ENCODE assay signal across 14 cellular contexts in genomic region chr20:50447102-50447804, GRCh38.
"Had no signal": no experiment of that assay in that cellular context is flagged by ENCODE, and none has a peak within 500 bp of the region (broad histone marks: within the 10 kb centered on the region; RNA-seq: fewer than 3 reads in every experiment).

No MANE protein-coding gene starts in this region.

- H3K9me3 ChIP-seq: adrenal gland, tibial nerve had no signal

- H3K27ac Mint-ChIP-seq: activated B cell treated with CpG ODN at 0.5 μM for 24 hours; activated CD4-positive, alpha-beta T cell treated with anti-CD3 and anti-CD28 coated beads, Interleukin-2, amount 10 ng/mL, durations not matched to agents 24 days and 14 days; activated naive CD4-positive, alpha-beta T cell treated with anti-CD3 and anti-CD28 coated beads for 36 hours; nephron; T-helper 1 cell treated with Interleukin-12 subunit alpha and Interleukin-12 subunit beta and Interleukin-4 antibody, amounts not matched to agents 30 μg/mL and 1 μg/mL, for 36 hours had no signal

- H3K27me3 ChIP-seq: adrenal gland, tibial nerve had no signal

- H3K4me3 ChIP-seq: adrenal gland, tibial nerve had no signal

- DNase-seq: activated B cell treated with CpG ODN at 0.5 μM for 24 hours; activated CD4-positive, alpha-beta T cell treated with anti-CD3 and anti-CD28 coated beads, Interleukin-2, amount 10 ng/mL, durations not matched to agents 24 days and 14 days; activated naive CD4-positive, alpha-beta T cell treated with anti-CD3 and anti-CD28 coated beads for 36 hours; adrenal gland; effector memory CD8-positive, alpha-beta T cell; erythroblast; hypothalamus; kidney glomerular epithelial cell; stimulated activated CD4-positive, alpha-beta T cell treated with anti-CD3 and anti-CD28 coated beads, Interleukin-4, amount 100 ng/mL, for 4 hours had no signal

- H3K4me3 Mint-ChIP-seq: activated B cell treated with CpG ODN at 0.5 μM for 24 hours; activated CD4-positive, alpha-beta T cell treated with anti-CD3 and anti-CD28 coated beads, Interleukin-2, amount 10 ng/mL, durations not matched to agents 24 days and 14 days; activated naive CD4-positive, alpha-beta T cell treated with anti-CD3 and anti-CD28 coated beads for 36 hours; brain; central memory CD8-positive, alpha-beta T cell; effector memory CD8-positive, alpha-beta T cell; nephron; T-helper 1 cell treated with Interleukin-12 subunit alpha and Interleukin-12 subunit beta and Interleukin-4 antibody, amounts not matched to agents 30 μg/mL and 1 μg/mL, for 36 hours had no signal

- H3K36me3 ChIP-seq: adrenal gland, tibial nerve had no signal

- ATAC-seq: effector memory CD8-positive, alpha-beta T cell had no signal

- H3K9me3 Mint-ChIP-seq: activated CD4-positive, alpha-beta T cell treated with anti-CD3 and anti-CD28 coated beads, Interleukin-2, amount 10 ng/mL, durations not matched to agents 24 days and 14 days; activated naive CD4-positive, alpha-beta T cell treated with anti-CD3 and anti-CD28 coated beads for 36 hours; central memory CD8-positive, alpha-beta T cell; effector memory CD8-positive, alpha-beta T cell; nephron; T-helper 1 cell treated with Interleukin-12 subunit alpha and Interleukin-12 subunit beta and Interleukin-4 antibody, amounts not matched to agents 30 μg/mL and 1 μg/mL, for 36 hours had no signal

- H3K36me3 Mint-ChIP-seq: brain had no signal
